In genomic region chr4:73248821-73249220, GRCh38 we compare ENCODE assay signal across 5 cellular contexts.
"Had no signal": no experiment of that assay in that cellular context is flagged by ENCODE, and none has a peak within 500 bp of the region (broad histone marks: within the 10 kb centered on the region; RNA-seq: fewer than 3 reads in every experiment).

No MANE protein-coding gene starts in this region.

- H3K4me2 ChIP-seq: GM23338 had no signal

- ATAC-seq: GM23338, K562 had no signal

- H3K9me3 Mint-ChIP-seq: GM23338, H9 had no signal

- DNase-seq: H9, HCEC 1CT, IMR-90 had no signal

- H2AFZ ChIP-seq: GM23338 had no signal

- H3K4me3 Mint-ChIP-seq: GM23338, H9 had no signal

- H3K4me3 ChIP-seq: GM23338, K562 had no signal

- H3K27ac Mint-ChIP-seq: GM23338, H9 had no signal
